Comparison of ENCODE assay signal across 8 cellular contexts in the genomic region with DNA sequence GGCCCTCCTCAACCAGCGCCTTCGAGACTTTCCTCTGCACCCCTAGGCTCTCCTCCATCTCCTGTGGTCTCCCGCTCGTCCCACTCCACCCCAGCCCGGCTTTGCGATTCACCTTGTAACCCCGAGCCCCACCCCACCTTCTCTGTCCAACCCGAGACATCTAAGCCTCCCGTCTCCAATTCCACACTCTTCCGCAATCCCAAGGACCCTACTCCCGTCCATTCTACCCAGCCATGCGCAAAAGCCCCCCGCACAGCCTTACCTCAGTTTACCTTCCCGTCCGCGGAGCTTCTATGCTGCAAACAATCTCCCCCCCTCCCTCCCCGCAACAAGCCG. TPM values are rescaled to one million over a fixed set of nuclear protein-coding genes. Genes with fewer than 3 reads are reported as not detected.
DNase-seq lines count a peak whose midpoint lies in the region; ATAC-seq and TF ChIP-seq lines count a peak whose summit lies in the region.

No MANE protein-coding gene starts in this region.

- H3K27ac ChIP-seq in CD8-positive, alpha-beta memory T cell (ENCODE audit: low read depth, low read length), result peak overlapping the region; percentile 97

- H3K4me3 Mint-ChIP-seq in CD8-positive, alpha-beta memory T cell, result peak overlapping the region; percentile 89 to 99 (median 97)

- H3K9me3 Mint-ChIP-seq in CD8-positive, alpha-beta memory T cell, result no peaks in the 10 kb centered on the region

- peak overlapping the region; percentile 92 to 100 (median 99) for H3K27ac Mint-ChIP-seq in CD8-positive, alpha-beta memory T cell

- H3K27me3 ChIP-seq in CD8-positive, alpha-beta memory T cell (ENCODE audit: insufficient read depth, low read length, poor library complexity, severe bottlenecking), result no peaks in the 10 kb centered on the region
- H3K27me3 ChIP-seq in H7 (ENCODE audit: control insufficient read depth, insufficient read depth, low read length), result peaks cover 1% of the 10 kb centered on the region; the same call in 1 of the 2 replicates

- ATAC-seq in HG03378 (IDR thresholded peaks at IDR 0.05; ENCODE audit: unreplicated experiment), result no peak

- H3K4me3 ChIP-seq in CD8-positive, alpha-beta memory T cell (ENCODE audit: low read length), result peak overlapping the region; percentile 98
- H3K4me3 ChIP-seq in H7 (ENCODE audit: insufficient read depth, low read depth, low read length), result peak overlapping the region; percentile 97
- H3K4me3 ChIP-seq in fibroblast of villous mesenchyme (ENCODE audit: low read depth, low read length), result peak overlapping the region; percentile 99
- peak overlapping the region; percentile 92 for H3K4me3 ChIP-seq in retinal pigment epithelial cell (ENCODE audit: low read length)

- H3K9me3 ChIP-seq in CD8-positive, alpha-beta memory T cell (ENCODE audit: low read length), result no peaks in the 10 kb centered on the region

- H3K4me1 ChIP-seq in CD8-positive, alpha-beta memory T cell (ENCODE audit: insufficient read depth, low read length), result peaks cover 56% of the 10 kb centered on the region

- peaks cover 0 to 52% (median 6%) of the 10 kb centered on the region in 3 donors for H3K36me3 Mint-ChIP-seq in CD8-positive, alpha-beta memory T cell

- CTCF ChIA-PET in CD8-positive, alpha-beta memory T cell (lab: Charles Lee), result interaction anchor here (0.8 to 5.1 kb wide), 13 partner anchors 12 to 101 kb away, joined by 3 to 49 read pairs (median 4); a partner anchor contains a TSS

- no peak for TF ChIP-seq CTCF in fibroblast of villous mesenchyme (IDR thresholded peaks at IDR 0.05; ENCODE audit: insufficient read depth, low read depth, low read length)
- no peak for TF ChIP-seq CTCF in retinal pigment epithelial cell (conservative IDR thresholded peaks at IDR 0.05; ENCODE audit: low read depth, low read length)

- H3K4me1 Mint-ChIP-seq in CD8-positive, alpha-beta memory T cell, result peaks cover 54 to 67% (median 66%) of the 10 kb centered on the region in 3 donors

- POLR2A ChIA-PET in CD8-positive, alpha-beta memory T cell (lab: Charles Lee), result interaction anchor here (0.9 to 4.5 kb wide), 4 partner anchors 12 to 49 kb away, joined by 3 to 31 read pairs (median 10); a partner anchor contains a TSS

- DNase-seq in CD8-positive, alpha-beta memory T cell, result no peak
- DNase-seq in H7 (no peak), fibroblast of villous mesenchyme (ENCODE audit: low read depth) (no peak), retinal pigment epithelial cell (ENCODE audit: low read depth) (no peak), occipital lobe (lab: John Stamatoyannopoulos, UW) (no peak), superior temporal gyrus (ENCODE audit: extremely low spot score) (no peak)

- peak; percentile 45 for TF ChIP-seq POLR2A in Raji (IDR thresholded peaks at IDR 0.05; ENCODE audit: insufficient read depth, low read depth, low read length)

- peaks cover 9% of the 10 kb centered on the region for H3K36me3 ChIP-seq in CD8-positive, alpha-beta memory T cell (ENCODE audit: insufficient read depth, low read length)
- H3K36me3 ChIP-seq in H7 (replicated peaks; ENCODE audit: control insufficient read depth, insufficient read depth, low read length), result peaks cover 12% of the 10 kb centered on the region

- H3K27me3 Mint-ChIP-seq in CD8-positive, alpha-beta memory T cell, result peaks cover 0 to 3% of the 10 kb centered on the region in 2 donors

RNA-seq across cellular contexts. Expression of a gene that starts 0.2 kb away (rescaled TPM):
- total RNA-seq in CD8-positive, alpha-beta memory T cell, result 10 to 100 TPM; 20.1 to 21.8 TPM
- 3.8 TPM for polyA plus RNA-seq in CD8-positive, alpha-beta memory T cell
- 38.2 and 40.5 TPM in 2 replicates for total RNA-seq in H7 (2014; rRNA removed; shearing (Covaris generic))
- total RNA-seq in fibroblast of villous mesenchyme (26.1 and 28.9 TPM in 2 replicates), occipital lobe (27.5 TPM)

RNA-seq across cellular contexts. Expression of a gene that starts 12.5 kb away (rescaled TPM):
- 10 to 100 TPM; 52.1 to 55.2 TPM for total RNA-seq in CD8-positive, alpha-beta memory T cell
- polyA plus RNA-seq in CD8-positive, alpha-beta memory T cell, result 29.6 TPM
- total RNA-seq in H7 (2014; rRNA removed; shearing (Covaris generic)), result 56.0 and 59.5 TPM in 2 replicates
- total RNA-seq in fibroblast of villous mesenchyme (17.7 and 19.4 TPM in 2 replicates), occipital lobe (14.0 TPM)

RNA-seq across cellular contexts. Expression of a gene that starts 33.3 kb away (rescaled TPM):
- 10 to 100 TPM; 56.0 to 58.7 TPM for total RNA-seq in CD8-positive, alpha-beta memory T cell
- polyA plus RNA-seq in CD8-positive, alpha-beta memory T cell, result 9.6 TPM
- total RNA-seq in H7 (2014; rRNA removed; shearing (Covaris generic)), result 64.2 and 91.9 TPM in 2 replicates
- total RNA-seq in fibroblast of villous mesenchyme (10.6 and 22.0 TPM in 2 replicates), occipital lobe (27.0 TPM)
